In genomic region chr2:172090044-172090946, GRCh38 we compare ENCODE assay signal across 17 cellular contexts. TPM values are rescaled to one million over a fixed set of nuclear protein-coding genes. Genes with fewer than 3 reads are reported as not detected.
A peak's percentile ranks its signal among the peaks of the same experiment; 100 is the strongest.
DNase-seq lines count a peak whose midpoint lies in the region; ATAC-seq and TF ChIP-seq lines count a peak whose summit lies in the region.
"Had no signal": no experiment of that assay in that cellular context is flagged by ENCODE, and none has a peak within 500 bp of the region (broad histone marks: within the 10 kb centered on the region; RNA-seq: fewer than 3 reads in every experiment).

No MANE protein-coding gene starts in this region.

- no peak for ATAC-seq in naive thymus-derived CD4-positive, alpha-beta T cell
- no peak for ATAC-seq in GM21390 (IDR thresholded peaks at IDR 0.05; ENCODE audit: unreplicated experiment)
- no peak for ATAC-seq in GM21423 (IDR thresholded peaks at IDR 0.05; ENCODE audit: unreplicated experiment)
- ATAC-seq: pancreas, Right ventricle myocardium inferior had no signal

- no peak overlapping the region for H3K4me3 Mint-ChIP-seq in activated CD4-positive, alpha-beta T cell treated with anti-CD3 and anti-CD28 coated beads, Interleukin-2, amount 10 ng/mL, durations not matched to agents 24 days and 14 days
- peak overlapping the region in 3 of 5 experiments; percentile 72 to 91 (median 91) for H3K4me3 Mint-ChIP-seq in brain
- H3K4me3 Mint-ChIP-seq in naive thymus-derived CD4-positive, alpha-beta T cell: peak overlapping the region in 3 of 10 donors; percentile 29 to 44 (median 34)

- peaks cover 62 to 94% of the 10 kb centered on the region in 2 donors for H3K27me3 ChIP-seq in naive thymus-derived CD4-positive, alpha-beta T cell (ENCODE audit: control insufficient read depth in 2 of 2, insufficient read depth in 2 of 2, low read length in 2 of 2)

- peaks cover 33 to 36% of the 10 kb centered on the region in 2 donors for H3K4me1 ChIP-seq in naive thymus-derived CD4-positive, alpha-beta T cell (ENCODE audit: control insufficient read depth in 2 of 2, insufficient read depth in 2 of 2, low read length in 2 of 2)

- POLR2A ChIA-PET in naive thymus-derived CD4-positive, alpha-beta T cell (lab: Charles Lee): interaction anchor here (2.1 to 4.2 kb wide), 2 partner anchors 8 to 11 kb away, joined by 12 to 21 read pairs; no protein-coding TSS in a partner anchor

- no peaks in the 10 kb centered on the region for H3K36me3 ChIP-seq in naive thymus-derived CD4-positive, alpha-beta T cell (ENCODE audit: control insufficient read depth in 2 of 3, insufficient read depth in 3 of 3, low read length in 3 of 3)
- H3K36me3 ChIP-seq: adrenal gland, pancreas had no signal

- H3K4me1 Mint-ChIP-seq in activated CD4-positive, alpha-beta T cell treated with anti-CD3 and anti-CD28 coated beads, Interleukin-2, amount 10 ng/mL, durations not matched to agents 24 days and 14 days: peaks cover 28% of the 10 kb centered on the region
- peaks cover 44% of the 10 kb centered on the region for H3K4me1 Mint-ChIP-seq in brain
- peaks cover 16 to 56% (median 43%) of the 10 kb centered on the region in 7 donors for H3K4me1 Mint-ChIP-seq in naive thymus-derived CD4-positive, alpha-beta T cell

- intact Hi-C loops in activated CD4-positive, alpha-beta T cell treated with anti-CD3 and anti-CD28 coated beads, Interleukin-2, amount 10 ng/mL, durations not matched to agents 24 days and 14 days (cut with micrococcal nuclease): loop anchor here (5.0 kb wide), 1 partner anchor 1378 kb away; no protein-coding TSS in a partner anchor
- intact Hi-C loops in naive thymus-derived CD4-positive, alpha-beta T cell (cut with micrococcal nuclease): no loop called here

- H3K4me3 ChIP-seq in naive thymus-derived CD4-positive, alpha-beta T cell (ENCODE audit: low read length): no peak overlapping the region
- H3K4me3 ChIP-seq: adrenal gland, HAP-1, pancreas had no signal

- CTCF ChIA-PET in naive thymus-derived CD4-positive, alpha-beta T cell (lab: Charles Lee): no interaction called here

- peaks cover 16% of the 10 kb centered on the region for H3K36me3 Mint-ChIP-seq in activated CD4-positive, alpha-beta T cell treated with anti-CD3 and anti-CD28 coated beads, Interleukin-2, amount 10 ng/mL, durations not matched to agents 24 days and 14 days (ENCODE audit: low read depth)
- H3K36me3 Mint-ChIP-seq in brain: peaks cover 30% of the 10 kb centered on the region
- H3K36me3 Mint-ChIP-seq in naive thymus-derived CD4-positive, alpha-beta T cell: peaks cover 0 to 20% (median 0%) of the 10 kb centered on the region in 5 donors

- H3K27ac ChIP-seq in naive thymus-derived CD4-positive, alpha-beta T cell (ENCODE audit: low read depth, low read length): no peak overlapping the region
- H3K27ac ChIP-seq: pancreas had no signal

- H3K27me3 Mint-ChIP-seq in activated CD4-positive, alpha-beta T cell treated with anti-CD3 and anti-CD28 coated beads, Interleukin-2, amount 10 ng/mL, durations not matched to agents 24 days and 14 days: peaks cover 87% of the 10 kb centered on the region
- peaks cover 72% of the 10 kb centered on the region for H3K27me3 Mint-ChIP-seq in brain
- peaks cover 83 to 92% (median 86%) of the 10 kb centered on the region in 5 donors for H3K27me3 Mint-ChIP-seq in naive thymus-derived CD4-positive, alpha-beta T cell

- peak; percentile 66 for DNase-seq in activated CD4-positive, alpha-beta T cell treated with anti-CD3 and anti-CD28 coated beads, Interleukin-2, amount 10 ng/mL, durations not matched to agents 24 days and 14 days
- DNase-seq in activated CD4-positive, alpha-beta T cell treated with anti-CD3 and anti-CD28 coated beads, Interleukin-2, amount 50 U/mL, for 1 hour: no peak
- DNase-seq in ELF-1 (ENCODE audit: low read depth, low spot score): peak; percentile 94
- peak in 3 of 9 donors; percentile 15 to 32 (median 22) for DNase-seq in naive thymus-derived CD4-positive, alpha-beta T cell
- DNase-seq in globus pallidus (ENCODE audit: low spot score): no peak
- DNase-seq: adrenal gland; central memory CD4-positive, alpha-beta T cell; midbrain; small intestine had no signal

- peak overlapping the region; percentile 11 for H3K27ac Mint-ChIP-seq in activated CD4-positive, alpha-beta T cell treated with anti-CD3 and anti-CD28 coated beads, Interleukin-2, amount 10 ng/mL, durations not matched to agents 24 days and 14 days
- peak overlapping the region in 2 of 5 experiments; percentile 94 to 95 for H3K27ac Mint-ChIP-seq in brain
- H3K27ac Mint-ChIP-seq in naive thymus-derived CD4-positive, alpha-beta T cell: peak overlapping the region in 8 of 9 donors; percentile 2 to 91 (median 40)

- no peak for TF ChIP-seq CTCF in brain (conservative IDR thresholded peaks at IDR 0.05)

- H3K9me3 Mint-ChIP-seq in activated CD4-positive, alpha-beta T cell treated with anti-CD3 and anti-CD28 coated beads, Interleukin-2, amount 10 ng/mL, durations not matched to agents 24 days and 14 days: peaks cover 19% of the 10 kb centered on the region
- H3K9me3 Mint-ChIP-seq in brain: peaks cover 0 to 9% (median 4%) of the 10 kb centered on the region in 5 experiments
- H3K9me3 Mint-ChIP-seq in naive thymus-derived CD4-positive, alpha-beta T cell: peaks cover 0 to 44% (median 6%) of the 10 kb centered on the region in 11 donors

- peaks cover 0 to 3% (median 0%) of the 10 kb centered on the region in 3 experiments for H3K9me3 ChIP-seq in naive thymus-derived CD4-positive, alpha-beta T cell (ENCODE audit: control insufficient read depth in 2 of 3, low read length in 3 of 3)
- H3K9me3 ChIP-seq: adrenal gland, HAP-1, pancreas had no signal

RNA-seq across cellular contexts. Expression of gene DLX1, which starts 5.0 kb away (rescaled TPM):
- not detected in 2 replicates for total RNA-seq in activated CD4-positive, alpha-beta T cell treated with anti-CD3 and anti-CD28 coated beads, Interleukin-2, amount 10 ng/mL, durations not matched to agents 24 days and 14 days
- polyA plus RNA-seq in brain (ENCODE audit: insufficient read depth, low read depth, low replicate concordance): 0.63 TPM
- total RNA-seq in naive thymus-derived CD4-positive, alpha-beta T cell: not detected
- not detected for polyA plus RNA-seq in naive thymus-derived CD4-positive, alpha-beta T cell
- total RNA-seq: glomerular endothelial cell, Right ventricle myocardium inferior, ureter had no signal

RNA-seq across cellular contexts. Expression of gene DLX2, which starts 12.4 kb away (rescaled TPM):
- 0.26 TPM in 1 of 2 replicates, not detected in the other for total RNA-seq in activated CD4-positive, alpha-beta T cell treated with anti-CD3 and anti-CD28 coated beads, Interleukin-2, amount 10 ng/mL, durations not matched to agents 24 days and 14 days
- polyA plus RNA-seq in brain (ENCODE audit: insufficient read depth, low read depth, low replicate concordance): 0.17 TPM
- under 1 TPM in 2 of 5 experiments, not detected in 3; 0.16 to 0.34 TPM for total RNA-seq in naive thymus-derived CD4-positive, alpha-beta T cell
- polyA plus RNA-seq in naive thymus-derived CD4-positive, alpha-beta T cell: not detected
- total RNA-seq: pancreas, Right ventricle myocardium inferior, ureter had no signal
- polyA plus RNA-seq: pancreas had no signal

Comparison
In these comparisons a context has a peak if more than half of its experiments do, and no peak if none do; other contexts are left out.
1. DNase-seq: peak in activated CD4-positive, alpha-beta T cell treated with anti-CD3 and anti-CD28 coated beads, Interleukin-2, amount 10 ng/mL, durations not matched to agents 24 days and 14 days (single experiment) and ELF-1 (single experiment); none in activated CD4-positive, alpha-beta T cell treated with anti-CD3 and anti-CD28 coated beads, Interleukin-2, amount 50 U/mL, for 1 hour (single experiment) and globus pallidus (single experiment).